In the genomic region with DNA sequence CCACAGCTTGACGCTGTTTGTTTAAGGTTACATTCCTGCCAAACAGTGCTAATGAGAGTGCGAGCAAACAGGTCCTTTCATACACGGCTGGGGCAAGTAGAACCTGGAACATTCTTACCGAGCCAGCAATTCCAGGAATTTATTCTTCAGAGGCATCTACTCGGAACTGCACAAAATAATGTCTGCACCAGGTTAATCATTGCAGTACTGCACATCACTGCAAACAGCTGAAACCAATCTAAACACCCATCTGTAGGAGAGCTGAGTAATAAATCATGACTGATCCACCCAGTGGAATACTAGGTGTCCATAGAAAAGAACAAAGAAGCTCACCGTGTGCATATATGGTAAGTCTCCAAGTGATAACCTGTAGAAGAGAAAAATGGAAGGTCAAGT, we compare ENCODE assay signal across 9 cellular contexts. TPM values are rescaled to one million over a fixed set of nuclear protein-coding genes. Genes with fewer than 3 reads are reported as not detected.
A peak's percentile ranks its signal among the peaks of the same experiment; 100 is the strongest.
DNase-seq lines count a peak whose midpoint lies in the region; ATAC-seq, FAIRE-seq and TF ChIP-seq lines count a peak whose summit lies in the region.
"Had no signal": no experiment of that assay in that cellular context is flagged by ENCODE, and none has a peak within 500 bp of the region (broad histone marks: within the 10 kb centered on the region; RNA-seq: fewer than 3 reads in every experiment).

No MANE protein-coding gene starts in this region.

- no peak for FAIRE-seq in keratinocyte (lab: Jason Lieb, UNC)

- H3K9me1 ChIP-seq in keratinocyte (ENCODE audit: control insufficient read depth, extremely low read depth, insufficient read depth, low read length): no peaks in the 10 kb centered on the region

- H3K27me3 ChIP-seq in keratinocyte (ENCODE audit: control insufficient read depth, extremely low read depth, insufficient read depth, low read length): peaks cover 4% of the 10 kb centered on the region
- peaks cover 0 to 4% of the 10 kb centered on the region in 2 donors for H3K27me3 ChIP-seq in stomach smooth muscle (ENCODE audit: control insufficient read depth in 1 of 2, insufficient read depth in 2 of 2, low read length in 2 of 2)

- H4K20me1 ChIP-seq in keratinocyte (ENCODE audit: control insufficient read depth, extremely low read depth, insufficient read depth, low read length): no peaks in the 10 kb centered on the region

- peaks cover 19% of the 10 kb centered on the region for H3K4me1 ChIP-seq in keratinocyte (ENCODE audit: control insufficient read depth, extremely low read depth, insufficient read depth, low read length)
- H3K4me1 ChIP-seq in stomach smooth muscle (ENCODE audit: control insufficient read depth, insufficient read depth, low read length): peaks cover 30% of the 10 kb centered on the region

- DNase-seq in activated T-cell treated with anti-CD3 and anti-CD28 coated beads, Interleukin-2, amount 50 U/mL, for 24 hours: no peak
- DNase-seq in activated T-cell treated with anti-CD3 and anti-CD28 coated beads, Interleukin-2, amount 50 U/mL, for 1 hour: no peak
- DNase-seq in activated B cell treated with CpG ODN at 0.5 μM for 24 hours: no peak
- no peak for DNase-seq in keratinocyte (ENCODE audit: low read depth, low spot score)
- DNase-seq in GOT3 (lab: John Stamatoyannopoulos, UW): no peak
- DNase-seq: left cardiac atrium had no signal

- peaks cover 13% of the 10 kb centered on the region for H3K79me2 ChIP-seq in keratinocyte (ENCODE audit: control insufficient read depth, insufficient read depth, low read length)

- H3K36me3 ChIP-seq in keratinocyte (ENCODE audit: control insufficient read depth in 2 of 2, extremely low read depth in 1 of 2, insufficient read depth in 2 of 2, low read length in 2 of 2) (peaks cover 0 to 2% of the 10 kb centered on the region in 2 experiments), stomach smooth muscle (ENCODE audit: control insufficient read depth in 2 of 2, insufficient read depth in 2 of 2, low read length in 2 of 2) (peaks cover 4% of the 10 kb centered on the region in 2 donors)

- CTCF ChIA-PET in activated B cell treated with CpG ODN at 0.5 μM for 24 hours (lab: Charles Lee): no interaction called here

- no peaks in the 10 kb centered on the region for H3K27me3 Mint-ChIP-seq in activated T-cell treated with anti-CD3 and anti-CD28 coated beads, Interleukin-2, amount 50 U/mL, for 24 hours
- H3K27me3 Mint-ChIP-seq in activated B cell treated with CpG ODN at 0.5 μM for 24 hours: no peaks in the 10 kb centered on the region

- H2AFZ ChIP-seq in keratinocyte (ENCODE audit: control insufficient read depth, low read length): no peak overlapping the region

- peak overlapping the region; percentile 82 for H3K27ac Mint-ChIP-seq in activated T-cell treated with anti-CD3 and anti-CD28 coated beads, Interleukin-2, amount 50 U/mL, for 24 hours
- H3K27ac Mint-ChIP-seq in activated B cell treated with CpG ODN at 0.5 μM for 24 hours: peak overlapping the region; percentile 7

- no peaks in the 10 kb centered on the region for H3K9me3 Mint-ChIP-seq in activated T-cell treated with anti-CD3 and anti-CD28 coated beads, Interleukin-2, amount 50 U/mL, for 24 hours
- no peaks in the 10 kb centered on the region for H3K9me3 Mint-ChIP-seq in activated B cell treated with CpG ODN at 0.5 μM for 24 hours

- H3K4me3 Mint-ChIP-seq in activated T-cell treated with anti-CD3 and anti-CD28 coated beads, Interleukin-2, amount 50 U/mL, for 24 hours: peak overlapping the region; percentile 81
- peak overlapping the region; percentile 84 for H3K4me3 Mint-ChIP-seq in activated B cell treated with CpG ODN at 0.5 μM for 24 hours

- no peak overlapping the region for H3K9ac ChIP-seq in keratinocyte (ENCODE audit: control insufficient read depth, extremely low read depth, insufficient read depth, low read length)
- no peak overlapping the region for H3K9ac ChIP-seq in stomach smooth muscle (ENCODE audit: low read length in 2 of 2)

- H3K27ac ChIP-seq in keratinocyte (ENCODE audit: control insufficient read depth, insufficient read depth, low read length) (no peak overlapping the region), stomach smooth muscle (ENCODE audit: low read length) (peak overlapping the region; percentile 75)

- POLR2A ChIA-PET in activated B cell treated with CpG ODN at 0.5 μM for 24 hours (lab: Charles Lee): interaction anchor here (0.7 to 2.5 kb wide), 3 partner anchors 17 to 73 kb away, joined by 3 to 15 read pairs (median 3); a partner anchor contains a TSS

- intact Hi-C loops in activated B cell treated with CpG ODN at 0.5 μM for 24 hours (cut with micrococcal nuclease): loop anchor here (2.0 kb wide), 4 partner anchors 17 to 93 kb away; a partner anchor contains a TSS

- H3K9me3 ChIP-seq in keratinocyte (ENCODE audit: control insufficient read depth, low read depth, low read length) (no peaks in the 10 kb centered on the region), stomach smooth muscle (ENCODE audit: control insufficient read depth in 2 of 2, low read length in 2 of 2) (no peaks in the 10 kb centered on the region)

- ATAC-seq in activated B cell treated with CpG ODN at 0.5 μM for 24 hours (ENCODE audit: low read depth) (no peak), GM21381 (IDR thresholded peaks at IDR 0.05; ENCODE audit: unreplicated experiment) (no peak), GM21529 (IDR thresholded peaks at IDR 0.05; ENCODE audit: unreplicated experiment) (no peak)

- no peak overlapping the region for H3K4me3 ChIP-seq in keratinocyte (ENCODE audit: control insufficient read depth in 2 of 3, extremely low read depth in 1 of 3, insufficient read depth in 2 of 3, low read depth in 1 of 3, low read length in 3 of 3)
- H3K4me3 ChIP-seq in stomach smooth muscle (ENCODE audit: low read length in 2 of 2): peak overlapping the region in 1 of 2 donors; percentile 82

- peaks cover 17% of the 10 kb centered on the region for H3K36me3 Mint-ChIP-seq in activated T-cell treated with anti-CD3 and anti-CD28 coated beads, Interleukin-2, amount 50 U/mL, for 24 hours (ENCODE audit: low read depth)
- H3K36me3 Mint-ChIP-seq in activated B cell treated with CpG ODN at 0.5 μM for 24 hours (ENCODE audit: low read depth): peaks cover 16% of the 10 kb centered on the region

- H3K4me2 ChIP-seq in keratinocyte (ENCODE audit: control insufficient read depth, extremely low read depth, insufficient read depth, low read depth, low read length): peak overlapping the region; percentile 82

- no peak for TF ChIP-seq CTCF in activated B cell treated with CpG ODN at 0.5 μM for 24 hours (IDR thresholded peaks at IDR 0.05)
- TF ChIP-seq CTCF in keratinocyte (optimal IDR thresholded peaks at IDR 0.05 in 1 of 3, IDR thresholded peaks at IDR 0.05 in 1 of 3, conservative IDR thresholded peaks at IDR 0.05 in 1 of 3; ENCODE audit: extremely low read depth in 1 of 3, insufficient read depth in 2 of 3, low read length in 3 of 3): no peak

- H3K4me1 Mint-ChIP-seq in activated T-cell treated with anti-CD3 and anti-CD28 coated beads, Interleukin-2, amount 50 U/mL, for 24 hours (ENCODE audit: low read depth): peaks cover 32% of the 10 kb centered on the region
- peaks cover 40% of the 10 kb centered on the region for H3K4me1 Mint-ChIP-seq in activated B cell treated with CpG ODN at 0.5 μM for 24 hours

- dilution Hi-C loops in keratinocyte (cut with MboI; ENCODE audit: extremely low pct_ligation_motif_present, low sequenced_read_pairs): no loop called here

RNA-seq across cellular contexts. Expression of a gene that starts 1.2 kb away (rescaled TPM):
- 10.3 and 10.9 TPM in 2 replicates for total RNA-seq in activated B cell treated with CpG ODN at 0.5 μM for 24 hours
- 1.5 to 4.3 TPM (median 2.4 TPM) in 3 replicates for polyA plus RNA-seq in keratinocyte
- 1.2 TPM for polyA plus RNA-seq in keratinocyte (2011; ENCODE audit: low read depth)
- 2.2 and 5.3 TPM in 2 replicates for polyA plus RNA-seq in keratinocyte (2011; cell fraction: cytosol; rRNA removed)
- 10.5 and 20.5 TPM in 2 replicates for polyA plus RNA-seq in keratinocyte (2011; cell fraction: nucleus; rRNA removed)
- polyA plus RNA-seq in keratinocyte (2012; ENCODE audit: low replicate concordance): 5.7 and 8.6 TPM in 2 replicates
- polyA minus RNA-seq in keratinocyte: 1.8 to 27.2 TPM (median 3.9 TPM) in 3 replicates
- 15.5 TPM for polyA minus RNA-seq in keratinocyte (2011; cell fraction: cytosol; rRNA and poly(A)+ RNA removed)
- polyA minus RNA-seq in keratinocyte (2011; cell fraction: nucleus; rRNA and poly(A)+ RNA removed): 5.2 and 9.3 TPM in 2 replicates

RNA-seq across cellular contexts. Expression of a gene that starts 17.5 kb away (rescaled TPM):
- total RNA-seq in activated B cell treated with CpG ODN at 0.5 μM for 24 hours: 17.5 and 21.2 TPM in 2 replicates
- 2.7 to 3.3 TPM (median 2.7 TPM) in 3 replicates for polyA plus RNA-seq in keratinocyte
- polyA plus RNA-seq in keratinocyte (2011; ENCODE audit: low read depth): 0.75 TPM
- 2.3 and 2.9 TPM in 2 replicates for polyA plus RNA-seq in keratinocyte (2011; cell fraction: cytosol; rRNA removed)
- polyA plus RNA-seq in keratinocyte (2011; cell fraction: nucleus; rRNA removed): 5.5 and 6.2 TPM in 2 replicates
- polyA plus RNA-seq in keratinocyte (2012; ENCODE audit: low replicate concordance): 3.0 and 6.3 TPM in 2 replicates
- polyA minus RNA-seq in keratinocyte: 1.0 to 4.2 TPM (median 3.2 TPM) in 3 replicates
- 7.3 TPM for polyA minus RNA-seq in keratinocyte (2011; cell fraction: cytosol; rRNA and poly(A)+ RNA removed)
- polyA minus RNA-seq in keratinocyte (2011; cell fraction: nucleus; rRNA and poly(A)+ RNA removed): 2.4 and 4.1 TPM in 2 replicates

RNA-seq across cellular contexts. Expression of a gene that starts 18.3 kb away (rescaled TPM):
- total RNA-seq in activated B cell treated with CpG ODN at 0.5 μM for 24 hours: 12.6 and 16.1 TPM in 2 replicates
- polyA plus RNA-seq in keratinocyte: 2.6 to 6.9 TPM (median 3.1 TPM) in 3 replicates
- 5.6 TPM for polyA plus RNA-seq in keratinocyte (2011; ENCODE audit: low read depth)
- polyA plus RNA-seq in keratinocyte (2011; cell fraction: cytosol; rRNA removed): 3.3 and 9.9 TPM in 2 replicates
- polyA plus RNA-seq in keratinocyte (2011; cell fraction: nucleus; rRNA removed): 2.5 and 4.0 TPM in 2 replicates
- polyA plus RNA-seq in keratinocyte (2012; ENCODE audit: low replicate concordance): 7.2 and 13.5 TPM in 2 replicates
- polyA minus RNA-seq in keratinocyte: 0.99 to 2.3 TPM (median 1.9 TPM) in 3 replicates
- polyA minus RNA-seq in keratinocyte (2011; cell fraction: cytosol; rRNA and poly(A)+ RNA removed): 17.3 TPM
- polyA minus RNA-seq in keratinocyte (2011; cell fraction: nucleus; rRNA and poly(A)+ RNA removed): 1.2 and 3.0 TPM in 2 replicates

RNA-seq across cellular contexts. Expression of a gene that starts 23.6 kb away (rescaled TPM):
- 17.2 and 18.9 TPM in 2 replicates for total RNA-seq in activated B cell treated with CpG ODN at 0.5 μM for 24 hours
- polyA plus RNA-seq in keratinocyte: 1.1 to 2.1 TPM (median 1.7 TPM) in 3 replicates
- polyA plus RNA-seq in keratinocyte (2011; ENCODE audit: low read depth): 1.00 TPM
- polyA plus RNA-seq in keratinocyte (2011; cell fraction: cytosol; rRNA removed): 0.68 and 2.3 TPM in 2 replicates
- polyA plus RNA-seq in keratinocyte (2011; cell fraction: nucleus; rRNA removed): 3.3 and 6.6 TPM in 2 replicates
- 2.8 and 5.3 TPM in 2 replicates for polyA plus RNA-seq in keratinocyte (2012; ENCODE audit: low replicate concordance)
- 0.29 to 3.3 TPM (median 0.49 TPM) in 3 replicates for polyA minus RNA-seq in keratinocyte
- 7.1 TPM for polyA minus RNA-seq in keratinocyte (2011; cell fraction: cytosol; rRNA and poly(A)+ RNA removed)
- polyA minus RNA-seq in keratinocyte (2011; cell fraction: nucleus; rRNA and poly(A)+ RNA removed): 3.7 and 4.0 TPM in 2 replicates

RNA-seq across cellular contexts. Expression of a gene that starts 36.5 kb away (rescaled TPM):
- not detected in 2 replicates for total RNA-seq in activated B cell treated with CpG ODN at 0.5 μM for 24 hours
- polyA plus RNA-seq in keratinocyte: not detected in 3 replicates
- polyA plus RNA-seq in keratinocyte (2011; ENCODE audit: low read depth): not detected
- polyA plus RNA-seq in keratinocyte (2011; cell fraction: cytosol; rRNA removed): not detected in 2 replicates
- not detected in 2 replicates for polyA plus RNA-seq in keratinocyte (2011; cell fraction: nucleus; rRNA removed)
- not detected in 2 replicates for polyA plus RNA-seq in keratinocyte (2012; ENCODE audit: low replicate concordance)
- polyA minus RNA-seq in keratinocyte: not detected in 3 replicates
- polyA minus RNA-seq in keratinocyte (2011; cell fraction: cytosol; rRNA and poly(A)+ RNA removed): not detected
- polyA minus RNA-seq in keratinocyte (2011; cell fraction: nucleus; rRNA and poly(A)+ RNA removed): not detected in 2 replicates
